1 cellular context compared by ENCODE assay signal in the genomic region with DNA sequence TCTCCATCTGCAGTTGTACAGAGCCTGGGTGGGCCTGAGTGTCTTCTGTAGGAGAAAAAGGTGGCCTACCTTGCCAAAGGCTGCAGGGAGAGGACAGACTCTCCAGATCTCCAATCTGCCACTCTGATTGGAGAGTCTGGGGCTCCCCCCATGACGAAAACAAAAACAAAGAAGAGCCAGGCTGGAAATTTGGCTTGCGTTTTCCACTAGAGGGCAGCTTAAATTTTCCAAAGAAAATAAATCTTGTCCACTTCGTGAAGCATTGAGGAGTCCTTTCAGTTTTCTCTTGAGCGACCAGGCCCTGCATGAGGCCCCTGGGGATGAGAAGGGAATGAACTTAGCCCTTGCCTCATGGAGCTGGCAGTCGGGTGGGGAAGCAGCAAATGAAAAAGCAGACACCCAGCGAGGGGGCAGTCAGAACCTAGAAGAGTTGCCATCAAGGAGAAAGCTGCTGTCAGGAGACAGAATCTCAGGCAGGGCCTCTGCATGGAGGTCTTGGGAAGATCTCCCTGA.
TF ChIP-seq lines count a peak whose summit lies in the region.

No MANE protein-coding gene starts in this region.

TF ChIP-seq in HepG2, 621 proteins besides CTCF, POLR2A, EP300 and RAD21 (continued from another document and continues in another):
- TF ChIP-seq KDM3A (CRISPR knock-in tag; IDR thresholded peaks at IDR 0.05; ENCODE audit: low read depth), result no peak
- no peak for TF ChIP-seq ARNT2 (CRISPR knock-in tag; IDR thresholded peaks at IDR 0.05; ENCODE audit: low read depth)
- TF ChIP-seq HBP1 (CRISPR knock-in tag; IDR thresholded peaks at IDR 0.05; ENCODE audit: low read depth), result no peak
- TF ChIP-seq ZNF33A (CRISPR knock-in tag; IDR thresholded peaks at IDR 0.05; ENCODE audit: borderline replicate concordance), result no peak
- 0 out of 2 replicates have a peak, but pooled peaks have one; percentile 23 for TF ChIP-seq KAT8 (CRISPR knock-in tag; IDR thresholded peaks at IDR 0.05)
- TF ChIP-seq KLF16 (CRISPR knock-in tag; IDR thresholded peaks at IDR 0.05), result 0 out of 4 replicates have a peak, but pooled peaks of 1 of the 2 experiments have one; percentile 33
- no peak for TF ChIP-seq ZFP36 (IDR thresholded peaks at IDR 0.05; ENCODE audit: borderline replicate concordance, low read depth, low read length, partially characterized antibody)
- peak; percentile 59; the same call in 1 of the 2 replicates for TF ChIP-seq TARDBP (CRISPR knock-in tag; IDR thresholded peaks at IDR 0.05)
- peak; percentile 14; the same call in 1 of the 2 replicates for TF ChIP-seq POGZ (CRISPR knock-in tag; IDR thresholded peaks at IDR 0.05)
- TF ChIP-seq ZBTB3 (CRISPR knock-in tag; IDR thresholded peaks at IDR 0.05; ENCODE audit: borderline replicate concordance, low read depth), result 0 out of 2 replicates have a peak, but pooled peaks have one; percentile 48
- no peak for TF ChIP-seq HOXA5 (CRISPR knock-in tag; IDR thresholded peaks at IDR 0.05)
- no peak for TF ChIP-seq ZNF614 (CRISPR knock-in tag; IDR thresholded peaks at IDR 0.05; ENCODE audit: borderline replicate concordance)
- TF ChIP-seq RFXAP (CRISPR knock-in tag; IDR thresholded peaks at IDR 0.05; ENCODE audit: borderline replicate concordance), result peak; percentile 52; the same call in 1 of the 2 replicates
- no peak for TF ChIP-seq ZNF101 (CRISPR knock-in tag; IDR thresholded peaks at IDR 0.05; ENCODE audit: borderline replicate concordance, low read depth)
- TF ChIP-seq NFE2L2 (IDR thresholded peaks at IDR 0.05; ENCODE audit: low read length), result no peak
- no peak for TF ChIP-seq NR3C1 (CRISPR knock-in tag; IDR thresholded peaks at IDR 0.05)
- TF ChIP-seq THAP11 (CRISPR knock-in tag; IDR thresholded peaks at IDR 0.05), result no peak
- 0 out of 2 replicates have a peak, but pooled peaks have one; percentile 28 for TF ChIP-seq EED (CRISPR knock-in tag; IDR thresholded peaks at IDR 0.05)
- TF ChIP-seq, protein P1, sequence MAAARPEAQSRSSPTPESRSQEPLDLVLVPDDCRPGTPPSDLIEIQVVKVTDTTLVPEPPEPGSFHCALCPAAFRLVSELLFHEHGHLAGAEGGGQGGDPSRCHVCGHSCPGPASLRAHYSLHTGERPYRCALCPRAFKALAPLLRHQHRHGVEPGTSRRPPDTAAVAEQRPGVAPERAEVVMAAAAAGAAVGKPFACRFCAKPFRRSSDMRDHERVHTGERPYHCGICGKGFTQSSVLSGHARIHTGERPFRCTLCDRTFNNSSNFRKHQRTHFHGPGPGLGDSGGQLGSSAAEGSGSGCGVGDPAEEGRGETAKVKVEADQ (CRISPR knock-in tag; IDR thresholded peaks at IDR 0.05; ENCODE audit: borderline replicate concordance), result no peak
- TF ChIP-seq ELF4 (CRISPR knock-in tag; IDR thresholded peaks at IDR 0.05; ENCODE audit: borderline replicate concordance), result no peak
- TF ChIP-seq ZNF556 (CRISPR knock-in tag; IDR thresholded peaks at IDR 0.05; ENCODE audit: borderline replicate concordance), result peak; percentile 71; the same call in 1 of the 2 replicates
- no peak for TF ChIP-seq ELF3 (CRISPR knock-in tag; IDR thresholded peaks at IDR 0.05)
- no peak for TF ChIP-seq NFKBIZ (CRISPR knock-in tag; IDR thresholded peaks at IDR 0.05)
- no peak for TF ChIP-seq ZNF558 (CRISPR knock-in tag; IDR thresholded peaks at IDR 0.05; ENCODE audit: borderline replicate concordance)
- no peak for TF ChIP-seq ZBTB8A (CRISPR knock-in tag; IDR thresholded peaks at IDR 0.05; ENCODE audit: borderline replicate concordance, low read depth)
- no peak for TF ChIP-seq HOXA7 (CRISPR knock-in tag; IDR thresholded peaks at IDR 0.05)
- TF ChIP-seq ZSCAN22 (CRISPR knock-in tag; IDR thresholded peaks at IDR 0.05), result no peak
- no peak for TF ChIP-seq FOXC1 (CRISPR knock-in tag; IDR thresholded peaks at IDR 0.05; ENCODE audit: borderline replicate concordance)
- TF ChIP-seq TBL1XR1 (IDR thresholded peaks at IDR 0.05; ENCODE audit: borderline replicate concordance, low read length, partially characterized antibody), result no peak
- TF ChIP-seq XBP1 (CRISPR knock-in tag; IDR thresholded peaks at IDR 0.05), result no peak
- TF ChIP-seq CENPT (CRISPR knock-in tag; IDR thresholded peaks at IDR 0.05; ENCODE audit: low read depth), result no peak
- no peak for TF ChIP-seq ATF5 (CRISPR knock-in tag; IDR thresholded peaks at IDR 0.05; ENCODE audit: low read depth)
- TF ChIP-seq DMTF1 (CRISPR knock-in tag; IDR thresholded peaks at IDR 0.05), result no peak
- TF ChIP-seq MED13 (CRISPR knock-in tag; IDR thresholded peaks at IDR 0.05), result no peak
- TF ChIP-seq DBP (CRISPR knock-in tag; IDR thresholded peaks at IDR 0.05; ENCODE audit: not compliant biosample characterization), result no peak
- TF ChIP-seq POLR2AphosphoS2 (IDR thresholded peaks at IDR 0.05; ENCODE audit: low read depth, low read length), result no peak
- TF ChIP-seq ZC3H13 (CRISPR knock-in tag; IDR thresholded peaks at IDR 0.05), result no peak
- no peak for TF ChIP-seq ZNF18 (CRISPR knock-in tag; IDR thresholded peaks at IDR 0.05; ENCODE audit: insufficient replicate concordance)
- no peak for TF ChIP-seq ZNF296 (CRISPR knock-in tag; conservative IDR thresholded peaks at IDR 0.05)
- no peak for TF ChIP-seq TFE3 (CRISPR knock-in tag; IDR thresholded peaks at IDR 0.05)
- no peak for TF ChIP-seq THRA (CRISPR knock-in tag; IDR thresholded peaks at IDR 0.05; ENCODE audit: borderline replicate concordance)
- no peak for TF ChIP-seq GABPA (IDR thresholded peaks at IDR 0.05; ENCODE audit: low read depth, low read length)
- TF ChIP-seq GABPA (CRISPR knock-in tag; IDR thresholded peaks at IDR 0.05; ENCODE audit: low read depth), result no peak
- TF ChIP-seq, protein P2, sequence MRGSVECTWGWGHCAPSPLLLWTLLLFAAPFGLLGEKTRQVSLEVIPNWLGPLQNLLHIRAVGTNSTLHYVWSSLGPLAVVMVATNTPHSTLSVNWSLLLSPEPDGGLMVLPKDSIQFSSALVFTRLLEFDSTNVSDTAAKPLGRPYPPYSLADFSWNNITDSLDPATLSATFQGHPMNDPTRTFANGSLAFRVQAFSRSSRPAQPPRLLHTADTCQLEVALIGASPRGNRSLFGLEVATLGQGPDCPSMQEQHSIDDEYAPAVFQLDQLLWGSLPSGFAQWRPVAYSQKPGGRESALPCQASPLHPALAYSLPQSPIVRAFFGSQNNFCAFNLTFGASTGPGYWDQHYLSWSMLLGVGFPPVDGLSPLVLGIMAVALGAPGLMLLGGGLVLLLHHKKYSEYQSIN (CRISPR knock-in tag; IDR thresholded peaks at IDR 0.05; ENCODE audit: borderline replicate concordance), result no peak
- TF ChIP-seq ADNP (CRISPR knock-in tag; IDR thresholded peaks at IDR 0.05), result no peak
- no peak for TF ChIP-seq ZNF282 (IDR thresholded peaks at IDR 0.05; ENCODE audit: partially characterized antibody)
- peak; percentile 42; the same call in 1 of the 2 replicates for TF ChIP-seq SAP130 (CRISPR knock-in tag; IDR thresholded peaks at IDR 0.05; ENCODE audit: low read depth)
- TF ChIP-seq, protein P3, sequence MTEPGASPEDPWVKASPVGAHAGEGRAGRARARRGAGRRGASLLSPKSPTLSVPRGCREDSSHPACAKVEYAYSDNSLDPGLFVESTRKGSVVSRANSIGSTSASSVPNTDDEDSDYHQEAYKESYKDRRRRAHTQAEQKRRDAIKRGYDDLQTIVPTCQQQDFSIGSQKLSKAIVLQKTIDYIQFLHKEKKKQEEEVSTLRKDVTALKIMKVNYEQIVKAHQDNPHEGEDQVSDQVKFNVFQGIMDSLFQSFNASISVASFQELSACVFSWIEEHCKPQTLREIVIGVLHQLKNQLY (CRISPR knock-in tag; IDR thresholded peaks at IDR 0.05), result no peak
- TF ChIP-seq, protein P4, sequence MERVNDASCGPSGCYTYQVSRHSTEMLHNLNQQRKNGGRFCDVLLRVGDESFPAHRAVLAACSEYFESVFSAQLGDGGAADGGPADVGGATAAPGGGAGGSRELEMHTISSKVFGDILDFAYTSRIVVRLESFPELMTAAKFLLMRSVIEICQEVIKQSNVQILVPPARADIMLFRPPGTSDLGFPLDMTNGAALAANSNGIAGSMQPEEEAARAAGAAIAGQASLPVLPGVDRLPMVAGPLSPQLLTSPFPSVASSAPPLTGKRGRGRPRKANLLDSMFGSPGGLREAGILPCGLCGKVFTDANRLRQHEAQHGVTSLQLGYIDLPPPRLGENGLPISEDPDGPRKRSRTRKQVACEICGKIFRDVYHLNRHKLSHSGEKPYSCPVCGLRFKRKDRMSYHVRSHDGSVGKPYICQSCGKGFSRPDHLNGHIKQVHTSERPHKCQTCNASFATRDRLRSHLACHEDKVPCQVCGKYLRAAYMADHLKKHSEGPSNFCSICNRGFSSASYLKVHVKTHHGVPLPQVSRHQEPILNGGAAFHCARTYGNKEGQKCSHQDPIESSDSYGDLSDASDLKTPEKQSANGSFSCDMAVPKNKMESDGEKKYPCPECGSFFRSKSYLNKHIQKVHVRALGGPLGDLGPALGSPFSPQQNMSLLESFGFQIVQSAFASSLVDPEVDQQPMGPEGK (CRISPR knock-in tag; IDR thresholded peaks at IDR 0.05), result peak; percentile 79
- TF ChIP-seq PRPF4 (IDR thresholded peaks at IDR 0.05; ENCODE audit: low read depth, low read length, poor library complexity, severe bottlenecking), result no peak
